In genomic region chr2:40304340-40304739, GRCh38 we compare ENCODE assay signal across 25 cellular contexts.
DNase-seq lines count a peak whose midpoint lies in the region; ATAC-seq, FAIRE-seq and TF ChIP-seq lines count a peak whose summit lies in the region.
"Had no signal": no experiment of that assay in that cellular context is flagged by ENCODE, and none has a peak within 500 bp of the region (broad histone marks: within the 10 kb centered on the region; RNA-seq: fewer than 3 reads in every experiment).

No MANE protein-coding gene starts in this region.

- no peak overlapping the region for H3K4me3 Mint-ChIP-seq in astrocyte (ENCODE audit: unreplicated experiment)
- H3K4me3 Mint-ChIP-seq: activated CD8-positive, alpha-beta memory T cell treated with anti-CD3 and anti-CD28 coated beads, Interleukin-2, amount 10 ng/mL, durations not matched to agents 7 days and 5 days; activated naive CD4-positive, alpha-beta T cell treated with anti-CD3 and anti-CD28 coated beads, Interleukin-2, amount 50 U/mL, for 24 hours; CD4-positive, CD25-positive, alpha-beta regulatory T cell; natural killer cell; T-helper 17 cell had no signal

- H3K27ac ChIP-seq in astrocyte (ENCODE audit: low read depth, low read length), result no peak overlapping the region
- H3K27ac ChIP-seq: pancreas, right lobe of liver, SK-N-MC, vagina had no signal

- in situ Hi-C loops in G401 (cut with HindIII; ENCODE audit: low sequenced_read_pairs), result no loop called here

- no peak overlapping the region for H3K4me3 ChIP-seq in astrocyte (ENCODE audit: insufficient read depth, low read depth, low read length)
- H3K4me3 ChIP-seq: pancreas, right lobe of liver, SK-N-MC, vagina had no signal

- no peaks in the 10 kb centered on the region for H4K20me1 ChIP-seq in astrocyte (ENCODE audit: insufficient read depth, low read length)

- no peak overlapping the region for H3K4me2 ChIP-seq in astrocyte (ENCODE audit: low read length)

- intact Hi-C loops in left cardiac atrium (cut with DNase I), result no loop called here
- intact Hi-C loops in posterior vena cava (cut with DNase I), result no loop called here

- H3K79me2 ChIP-seq in astrocyte (ENCODE audit: insufficient read depth, low read length), result no peaks in the 10 kb centered on the region

- H3K9me3 ChIP-seq in astrocyte (ENCODE audit: insufficient read depth, low read depth, low read length), result no peaks in the 10 kb centered on the region
- H3K9me3 ChIP-seq: pancreas, right lobe of liver, vagina had no signal

- FAIRE-seq in astrocyte (lab: Jason Lieb, UNC), result no peak
- FAIRE-seq: frontal cortex, pancreas had no signal

- H2AFZ ChIP-seq in astrocyte (ENCODE audit: low read depth, low read length), result no peak overlapping the region

- no peaks in the 10 kb centered on the region for H3K27me3 ChIP-seq in astrocyte (ENCODE audit: insufficient read depth, low read length)
- H3K27me3 ChIP-seq: pancreas, right lobe of liver, vagina had no signal

- peaks cover 32% of the 10 kb centered on the region for H3K4me1 Mint-ChIP-seq in astrocyte (ENCODE audit: low read depth, unreplicated experiment)
- H3K4me1 Mint-ChIP-seq: activated CD8-positive, alpha-beta memory T cell treated with anti-CD3 and anti-CD28 coated beads, Interleukin-2, amount 10 ng/mL, durations not matched to agents 7 days and 5 days; activated naive CD4-positive, alpha-beta T cell treated with anti-CD3 and anti-CD28 coated beads, Interleukin-2, amount 50 U/mL, for 24 hours; CD4-positive, CD25-positive, alpha-beta regulatory T cell; natural killer cell; T-helper 17 cell had no signal

- no peaks in the 10 kb centered on the region for H3K9me3 Mint-ChIP-seq in astrocyte (ENCODE audit: unreplicated experiment)
- H3K9me3 Mint-ChIP-seq: activated naive CD4-positive, alpha-beta T cell treated with anti-CD3 and anti-CD28 coated beads, Interleukin-2, amount 50 U/mL, for 24 hours had no signal

- no peaks in the 10 kb centered on the region for H3K36me3 ChIP-seq in astrocyte (ENCODE audit: insufficient read depth, low read length)
- H3K36me3 ChIP-seq: pancreas, right lobe of liver, vagina had no signal

- DNase-seq in G401 (ENCODE audit: low spot score) (peak; percentile 35), astrocyte (ENCODE audit: low read depth) (peak; percentile 82), left cardiac atrium (peak; percentile 28), posterior vena cava (ENCODE audit: low spot score) (peak; percentile 79), GM03348 (ENCODE audit: low spot score) (no peak)
- DNase-seq in stimulated activated CD4-positive, alpha-beta T cell treated with anti-CD3 and anti-CD28 coated beads, Interleukin-2, amount 100 ng/mL, for 48 hours, result no peak
- DNase-seq: activated CD4-positive, alpha-beta T cell treated with anti-CD3 and anti-CD28 coated beads for 48 hours; activated CD8-positive, alpha-beta memory T cell treated with anti-CD3 and anti-CD28 coated beads, Interleukin-2, amount 10 ng/mL, durations not matched to agents 7 days and 5 days; CD4-positive, CD25-positive, alpha-beta regulatory T cell; effector memory CD4-positive, alpha-beta T cell; GDM1; kidney glomerular epithelial cell; mesenchymal stem cell; natural killer cell; NCI-H2029 treated with DMSO at 0.1 percent for 48 hours; NCI-H524; pancreas; right lobe of liver; T-helper 17 cell had no signal

- H3K27ac Mint-ChIP-seq in astrocyte (ENCODE audit: unreplicated experiment), result peak overlapping the region; percentile 79
- H3K27ac Mint-ChIP-seq: activated CD8-positive, alpha-beta memory T cell treated with anti-CD3 and anti-CD28 coated beads, Interleukin-2, amount 10 ng/mL, durations not matched to agents 7 days and 5 days; activated naive CD4-positive, alpha-beta T cell treated with anti-CD3 and anti-CD28 coated beads, Interleukin-2, amount 50 U/mL, for 24 hours; natural killer cell; T-helper 17 cell had no signal

- no peak overlapping the region for H3K9ac ChIP-seq in astrocyte (ENCODE audit: low read length)

- H3K36me3 Mint-ChIP-seq in astrocyte (ENCODE audit: low read depth, unreplicated experiment), result no peaks in the 10 kb centered on the region
- H3K36me3 Mint-ChIP-seq: activated CD8-positive, alpha-beta memory T cell treated with anti-CD3 and anti-CD28 coated beads, Interleukin-2, amount 10 ng/mL, durations not matched to agents 7 days and 5 days; activated naive CD4-positive, alpha-beta T cell treated with anti-CD3 and anti-CD28 coated beads, Interleukin-2, amount 50 U/mL, for 24 hours; CD4-positive, CD25-positive, alpha-beta regulatory T cell; natural killer cell had no signal

- TF ChIP-seq CTCF in astrocyte (IDR thresholded peaks at IDR 0.05; ENCODE audit: insufficient read depth, low read depth, low read length), result no peak

- H3K27me3 Mint-ChIP-seq in astrocyte (ENCODE audit: low read depth, unreplicated experiment), result no peaks in the 10 kb centered on the region
- H3K27me3 Mint-ChIP-seq: activated CD8-positive, alpha-beta memory T cell treated with anti-CD3 and anti-CD28 coated beads, Interleukin-2, amount 10 ng/mL, durations not matched to agents 7 days and 5 days; activated naive CD4-positive, alpha-beta T cell treated with anti-CD3 and anti-CD28 coated beads, Interleukin-2, amount 50 U/mL, for 24 hours; CD4-positive, CD25-positive, alpha-beta regulatory T cell; T-helper 17 cell had no signal

- no peaks in the 10 kb centered on the region for H3K4me1 ChIP-seq in astrocyte (ENCODE audit: insufficient read depth, low read length)
- H3K4me1 ChIP-seq: pancreas, right lobe of liver, vagina had no signal

- ATAC-seq in left cardiac atrium (peak; percentile 67 to 89), GM18498 (IDR thresholded peaks at IDR 0.05; ENCODE audit: unreplicated experiment) (no peak)
- ATAC-seq: activated CD8-positive, alpha-beta memory T cell treated with anti-CD3 and anti-CD28 coated beads, Interleukin-2, amount 10 ng/mL, durations not matched to agents 7 days and 5 days; esophagus mucosa; natural killer cell; pancreas; right lobe of liver; T-helper 17 cell had no signal

Comparison
In these comparisons a context has a peak if more than half of its experiments do, and no peak if none do; other contexts are left out.
1. DNase-seq: peak in G401 (single experiment), astrocyte (single experiment), left cardiac atrium (single experiment) and posterior vena cava (single experiment); none in stimulated activated CD4-positive, alpha-beta T cell treated with anti-CD3 and anti-CD28 coated beads, Interleukin-2, amount 100 ng/mL, for 48 hours (0 of 2) and GM03348 (single experiment).